10 cellular contexts compared by ENCODE assay signal in the genomic region with DNA sequence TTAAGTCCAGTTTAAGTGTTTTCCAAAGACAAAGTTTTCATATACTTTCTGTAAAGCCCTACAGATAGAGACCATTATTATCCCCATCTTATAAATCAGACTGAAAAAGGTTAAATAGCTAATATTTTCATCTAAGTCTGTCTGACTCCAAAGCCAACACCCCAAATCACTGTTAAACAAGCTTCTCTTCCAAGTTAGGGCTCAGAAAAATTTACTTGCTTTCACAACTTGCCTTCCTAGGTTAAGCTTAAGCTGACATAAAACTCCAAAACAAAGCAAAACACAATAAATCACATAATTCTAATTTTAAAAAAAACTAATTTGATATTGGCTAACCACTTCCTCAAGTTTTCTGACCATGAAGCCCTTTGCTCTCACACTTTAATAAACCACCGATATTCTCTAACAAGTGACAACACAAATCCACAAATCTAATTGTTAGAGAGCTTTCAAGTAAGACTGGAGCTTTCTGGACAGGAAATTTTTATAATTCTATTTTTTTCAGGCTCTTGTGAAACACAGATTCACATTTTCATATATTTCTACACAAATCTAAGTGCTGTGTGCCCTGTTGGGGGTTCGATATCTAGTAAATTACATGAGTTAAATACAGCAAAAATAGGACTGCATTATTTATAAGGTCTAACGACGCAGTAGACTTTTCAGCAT. TPM values are rescaled to one million over a fixed set of nuclear protein-coding genes. Genes with fewer than 3 reads are reported as not detected.
DNase-seq lines count a peak whose midpoint lies in the region; ATAC-seq and TF ChIP-seq lines count a peak whose summit lies in the region.
"Had no signal": no experiment of that assay in that cellular context is flagged by ENCODE, and none has a peak within 500 bp of the region (broad histone marks: within the 10 kb centered on the region; RNA-seq: fewer than 3 reads in every experiment).

No MANE protein-coding gene starts in this region.

- H3K9me3 Mint-ChIP-seq in activated CD8-positive, alpha-beta T cell treated with anti-CD3 and anti-CD28 coated beads, Interleukin-2, amount 10 ng/mL, durations not matched to agents 7 days and 5 days (ENCODE audit: insufficient read depth) = no peaks in the 10 kb centered on the region
- H3K9me3 Mint-ChIP-seq: T-helper 2 cell treated with Interferon-gamma antibody and Interleukin-4, amounts not matched to agents 5 μg/mL and 100 μg/mL, for 36 hours had no signal

- CTCF ChIA-PET in activated CD8-positive, alpha-beta T cell treated with anti-CD3 and anti-CD28 coated beads, Interleukin-2, amount 10 ng/mL, durations not matched to agents 7 days and 5 days (lab: Charles Lee) = interaction anchor here (1.6 to 3.0 kb wide), 2 partner anchors 65 to 274 kb away, joined by 3 to 12 read pairs; no protein-coding TSS in a partner anchor

- no peak overlapping the region for H3K27ac Mint-ChIP-seq in activated CD8-positive, alpha-beta T cell treated with anti-CD3 and anti-CD28 coated beads, Interleukin-2, amount 10 ng/mL, durations not matched to agents 7 days and 5 days
- H3K27ac Mint-ChIP-seq: activated naive CD8-positive, alpha-beta T cell; T-helper 2 cell treated with Interferon-gamma antibody and Interleukin-4, amounts not matched to agents 5 μg/mL and 100 μg/mL, for 36 hours had no signal

- 26 to 41% methylated on average over 4 of the region's 4 CpGs for WGBS in upper lobe of left lung, 2 donors

- no peak for TF ChIP-seq POLR2A in upper lobe of left lung (IDR thresholded peaks at IDR 0.05)

- H3K4me3 Mint-ChIP-seq in activated CD8-positive, alpha-beta T cell treated with anti-CD3 and anti-CD28 coated beads, Interleukin-2, amount 10 ng/mL, durations not matched to agents 7 days and 5 days = no peak overlapping the region

- intact Hi-C loops in Right ventricle myocardium superior (cut with DNase I) = loop anchor here (5.0 to 10.0 kb wide), 2 partner anchors 64 to 296 kb away; no protein-coding TSS in a partner anchor

- no peak for TF ChIP-seq EP300 in upper lobe of left lung (IDR thresholded peaks at IDR 0.05)

- TF ChIP-seq CTCF in cardiac muscle cell (IDR thresholded peaks at IDR 0.05; ENCODE audit: low read depth, low read length) (no peak), coronary artery (IDR thresholded peaks at IDR 0.05) (no peak), upper lobe of left lung (IDR thresholded peaks at IDR 0.05) (no peak)

- H3K27me3 ChIP-seq in cardiac muscle cell = no peaks in the 10 kb centered on the region
- no peaks in the 10 kb centered on the region for H3K27me3 ChIP-seq in mucosa of rectum (ENCODE audit: control insufficient read depth in 2 of 2, insufficient read depth in 2 of 2, low read length in 2 of 2)
- peaks cover 0 to 6% (median 0%) of the 10 kb centered on the region in 4 donors for H3K27me3 ChIP-seq in upper lobe of left lung

- peaks cover 26% of the 10 kb centered on the region for H3K4me1 Mint-ChIP-seq in activated CD8-positive, alpha-beta T cell treated with anti-CD3 and anti-CD28 coated beads, Interleukin-2, amount 10 ng/mL, durations not matched to agents 7 days and 5 days (ENCODE audit: low read depth)

- H3K9ac ChIP-seq in mucosa of rectum (ENCODE audit: low read depth in 1 of 2, low read length in 2 of 2) = peak overlapping the region; percentile 82 to 93

- H3K9me3 ChIP-seq in cardiac muscle cell (ENCODE audit: low read depth) (no peaks in the 10 kb centered on the region), mucosa of rectum (ENCODE audit: control insufficient read depth in 2 of 2, low read length in 2 of 2) (no peaks in the 10 kb centered on the region), upper lobe of left lung (no peaks in the 10 kb centered on the region)

- peaks cover 55% of the 10 kb centered on the region for H3K27me3 Mint-ChIP-seq in activated CD8-positive, alpha-beta T cell treated with anti-CD3 and anti-CD28 coated beads, Interleukin-2, amount 10 ng/mL, durations not matched to agents 7 days and 5 days (ENCODE audit: low read depth)

- H3K27ac ChIP-seq in cardiac muscle cell (peak overlapping the region; percentile 18), coronary artery (peak overlapping the region; percentile 90 to 98), mucosa of rectum (ENCODE audit: low read depth in 2 of 2, low read length in 2 of 2) (peak overlapping the region; percentile 90 to 95), upper lobe of left lung (peak overlapping the region; percentile 82 to 92 (median 88))

- ATAC-seq in Right ventricle myocardium superior (ENCODE audit: poor library complexity) (no peak), upper lobe of left lung (ENCODE audit: low FRiP score in 2 of 2) (no peak)
- no peak for ATAC-seq in activated CD8-positive, alpha-beta T cell treated with anti-CD3 and anti-CD28 coated beads, Interleukin-2, amount 10 ng/mL, durations not matched to agents 7 days and 5 days

- POLR2A ChIA-PET in activated CD8-positive, alpha-beta T cell treated with anti-CD3 and anti-CD28 coated beads, Interleukin-2, amount 10 ng/mL, durations not matched to agents 7 days and 5 days (lab: Charles Lee) = interaction anchor here (0.7 kb wide), 1 partner anchor 290 kb away, joined by 3 read pairs; no protein-coding TSS in a partner anchor

- H3K36me3 Mint-ChIP-seq in activated CD8-positive, alpha-beta T cell treated with anti-CD3 and anti-CD28 coated beads, Interleukin-2, amount 10 ng/mL, durations not matched to agents 7 days and 5 days (ENCODE audit: low read depth) = no peaks in the 10 kb centered on the region
- H3K36me3 Mint-ChIP-seq: activated naive CD8-positive, alpha-beta T cell had no signal

- H3K36me3 ChIP-seq in cardiac muscle cell (no peaks in the 10 kb centered on the region), mucosa of rectum (ENCODE audit: control insufficient read depth in 2 of 2, insufficient read depth in 2 of 2, low read length in 2 of 2) (no peaks in the 10 kb centered on the region), upper lobe of left lung (no peaks in the 10 kb centered on the region)

- H3K4me3 ChIP-seq in cardiac muscle cell (peak overlapping the region; percentile 72), coronary artery (peak overlapping the region; percentile 93), mucosa of rectum (ENCODE audit: low read length in 2 of 2) (peak overlapping the region; percentile 32 to 87), upper lobe of left lung (peak overlapping the region in 3 of 4 donors; percentile 66 to 82 (median 76))

- H3K4me1 ChIP-seq in cardiac muscle cell (ENCODE audit: low read depth) = peaks cover 13% of the 10 kb centered on the region
- H3K4me1 ChIP-seq in mucosa of rectum (ENCODE audit: control insufficient read depth in 2 of 2, insufficient read depth in 2 of 2, low read length in 2 of 2) = peaks cover 12 to 21% of the 10 kb centered on the region in 2 donors
- peaks cover 2 to 14% (median 9%) of the 10 kb centered on the region in 4 donors for H3K4me1 ChIP-seq in upper lobe of left lung

- no peak for DNase-seq in cardiac muscle cell (ENCODE audit: low read depth in 1 of 2, low spot score in 1 of 2)
- DNase-seq in Right ventricle myocardium superior = no peak
- DNase-seq in coronary artery (ENCODE audit: low spot score) = no peak
- no peak for DNase-seq in upper lobe of left lung
- DNase-seq in NCI-H226 = no peak
- no peak for DNase-seq in epidermal melanocyte (ENCODE audit: insufficient read length, low spot score)
- DNase-seq in activated CD8-positive, alpha-beta T cell treated with anti-CD3 and anti-CD28 coated beads, Interleukin-2, amount 10 ng/mL, durations not matched to agents 7 days and 5 days = no peak

RNA-seq across cellular contexts. Expression of a gene that starts 2.2 kb away (rescaled TPM):
- total RNA-seq in cardiac muscle cell (25.4 and 28.7 TPM in 2 replicates), Right ventricle myocardium superior (31.9 TPM), upper lobe of left lung (10 to 100 TPM; 14.3 to 54.6 (median 45.1) TPM)
- polyA plus RNA-seq in cardiac muscle cell = 33.9 and 34.2 TPM in 2 replicates
- total RNA-seq in activated CD8-positive, alpha-beta T cell treated with anti-CD3 and anti-CD28 coated beads, Interleukin-2, amount 10 ng/mL, durations not matched to agents 7 days and 5 days = not detected

Comparison
In these comparisons a context has a peak if more than half of its experiments do, and no peak if none do; other contexts are left out.
1. H3K27ac ChIP-seq: peak in every context shown above with its lines; median percentile 94 in coronary artery; 92 in mucosa of rectum; 88 in upper lobe of left lung; 18 in cardiac muscle cell.
2. RNA of a gene that starts 2.2 kb away (total RNA-seq): 14.3 to 54.6 TPM in upper lobe of left lung, 31.9 TPM in Right ventricle myocardium superior (single experiment) and 25.4 to 28.7 TPM in cardiac muscle cell; not detected in activated CD8-positive, alpha-beta T cell treated with anti-CD3 and anti-CD28 coated beads, Interleukin-2, amount 10 ng/mL, durations not matched to agents 7 days and 5 days; every median in the first group is over 10 times any median in the second.
3. Peak in every context shown above with its lines, with median percentiles within 50 percentile points of each other: H3K4me3 ChIP-seq.